18 cellular contexts compared by ENCODE assay signal in genomic region chr5:85441138-85441537, GRCh38.
DNase-seq lines count a peak whose midpoint lies in the region; TF ChIP-seq lines count a peak whose summit lies in the region.
"Had no signal": no experiment of that assay in that cellular context is flagged by ENCODE, and none has a peak within 500 bp of the region (broad histone marks: within the 10 kb centered on the region; RNA-seq: fewer than 3 reads in every experiment).

No MANE protein-coding gene starts in this region.

- H3K27me3 Mint-ChIP-seq in activated CD4-positive, alpha-beta memory T cell treated with anti-CD3 and anti-CD28 coated beads for 36 hours, result no peaks in the 10 kb centered on the region
- H3K27me3 Mint-ChIP-seq: B cell had no signal

- H3K27ac Mint-ChIP-seq in activated CD4-positive, alpha-beta memory T cell treated with anti-CD3 and anti-CD28 coated beads for 36 hours, result no peak overlapping the region
- H3K27ac Mint-ChIP-seq: B cell; CD8-positive, alpha-beta T cell; H9 had no signal

- intact Hi-C loops in activated CD4-positive, alpha-beta memory T cell treated with anti-CD3 and anti-CD28 coated beads for 36 hours (cut with micrococcal nuclease), result no loop called here
- intact Hi-C loops in posterior vena cava (cut with DNase I), result no loop called here

- no peak overlapping the region for H3K4me3 ChIP-seq in astrocyte of the cerebellum (ENCODE audit: low read depth, low read length)
- H3K4me3 ChIP-seq: BLaER1 treated with 17β-estradiol and CSF1 and Interleukin-3, amounts not matched to agents 10 nM and 100 nM; GM12878 had no signal

- peaks cover 19% of the 10 kb centered on the region for H3K9me3 Mint-ChIP-seq in activated CD4-positive, alpha-beta memory T cell treated with anti-CD3 and anti-CD28 coated beads for 36 hours
- H3K9me3 Mint-ChIP-seq: H9 had no signal

- H3K36me3 Mint-ChIP-seq in activated CD4-positive, alpha-beta memory T cell treated with anti-CD3 and anti-CD28 coated beads for 36 hours, result no peaks in the 10 kb centered on the region
- H3K36me3 Mint-ChIP-seq: CD8-positive, alpha-beta T cell had no signal

- in situ Hi-C loops in astrocyte of the cerebellum (cut with HindIII; ENCODE audit: low sequenced_read_pairs), result no loop called here

- DNase-seq in COLO829 (ENCODE audit: low spot score) (peak; percentile 6), M059J (ENCODE audit: low read depth) (peak; percentile 23), astrocyte of the cerebellum (ENCODE audit: low read depth) (peak; percentile 1), iris pigment epithelial cell (ENCODE audit: low read depth) (peak; percentile 4), posterior vena cava (ENCODE audit: low spot score) (no peak), epidermal melanocyte (ENCODE audit: insufficient read length, low spot score) (no peak)
- no peak for DNase-seq in stimulated activated CD4-positive, alpha-beta T cell treated with anti-CD3 and anti-CD28 coated beads, Interleukin-15, amount 100 ng/mL, for 24 hours
- no peak for DNase-seq in activated CD4-positive, alpha-beta memory T cell treated with anti-CD3 and anti-CD28 coated beads for 36 hours
- DNase-seq: CD8-positive, alpha-beta T cell; COR-L47; DMS 273 treated with DMSO at 0.1 percent for 48 hours; DMS53; DND-41; EL; H9 had no signal

- no peak overlapping the region for H3K4me3 Mint-ChIP-seq in activated CD4-positive, alpha-beta memory T cell treated with anti-CD3 and anti-CD28 coated beads for 36 hours
- H3K4me3 Mint-ChIP-seq: B cell; CD8-positive, alpha-beta T cell; H9 had no signal

- POLR2A ChIA-PET in activated CD4-positive, alpha-beta memory T cell treated with anti-CD3 and anti-CD28 coated beads for 36 hours (lab: Charles Lee), result no interaction called here

- H3K4me1 Mint-ChIP-seq in activated CD4-positive, alpha-beta memory T cell treated with anti-CD3 and anti-CD28 coated beads for 36 hours (ENCODE audit: low read depth), result no peaks in the 10 kb centered on the region
- H3K4me1 Mint-ChIP-seq: B cell, H9 had no signal

- no peak for TF ChIP-seq CTCF in astrocyte of the cerebellum (IDR thresholded peaks at IDR 0.05; ENCODE audit: low read depth, low read length, missing control alignments)

- CTCF ChIA-PET in activated CD4-positive, alpha-beta memory T cell treated with anti-CD3 and anti-CD28 coated beads for 36 hours (lab: Charles Lee), result no interaction called here

Comparison
In these comparisons a context has a peak if more than half of its experiments do, and no peak if none do; other contexts are left out.
1. DNase-seq: peak in COLO829 (single experiment), M059J (single experiment), astrocyte of the cerebellum (single experiment) and iris pigment epithelial cell (single experiment); none in stimulated activated CD4-positive, alpha-beta T cell treated with anti-CD3 and anti-CD28 coated beads, Interleukin-15, amount 100 ng/mL, for 24 hours (single experiment), activated CD4-positive, alpha-beta memory T cell treated with anti-CD3 and anti-CD28 coated beads for 36 hours (single experiment), posterior vena cava (single experiment) and epidermal melanocyte (single experiment).